In the genomic region with DNA sequence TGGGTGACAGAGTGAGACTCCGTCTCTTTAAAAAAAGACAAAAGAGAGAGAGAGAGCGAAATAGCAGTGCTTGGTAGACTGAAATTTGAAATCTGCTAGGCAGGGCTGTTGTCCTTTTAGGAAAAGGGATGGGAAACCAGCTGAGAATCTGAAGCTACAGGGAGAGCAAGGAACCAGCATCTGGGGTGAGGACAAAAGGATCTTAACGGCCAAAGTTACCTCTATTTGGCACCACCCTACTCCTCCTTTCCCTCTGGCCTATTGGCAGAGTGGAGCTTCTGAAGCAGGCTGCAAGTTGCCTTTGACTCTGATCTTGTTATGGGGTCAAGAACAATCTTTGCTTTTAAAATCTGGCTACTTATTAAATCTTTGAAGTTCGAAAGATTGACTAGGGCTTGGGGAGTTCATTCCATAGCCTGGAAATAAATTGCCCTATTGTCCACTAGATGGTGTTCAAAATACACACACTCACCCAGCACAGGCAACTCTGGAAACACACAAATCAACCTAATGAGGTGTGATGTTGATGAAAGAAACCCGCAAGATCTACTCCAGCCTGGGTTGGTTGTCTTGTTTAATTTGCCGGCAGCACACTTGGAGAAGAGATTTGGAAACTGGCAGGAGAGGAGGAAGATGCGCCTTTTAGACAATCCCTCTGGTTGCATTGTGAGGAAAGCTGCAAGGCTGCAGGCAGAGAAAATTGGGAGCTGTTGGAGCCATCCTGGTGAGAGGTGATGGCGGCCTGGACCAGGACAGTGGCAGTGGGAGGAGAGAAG, we compare ENCODE assay signal across 1 cellular context.
TF ChIP-seq lines count a peak whose summit lies in the region.

No MANE protein-coding gene starts in this region.

TF ChIP-seq in GM23338, 12 proteins besides CTCF, POLR2A, EP300 and RAD21 (continued from another document):
- TF ChIP-seq, protein P1, sequence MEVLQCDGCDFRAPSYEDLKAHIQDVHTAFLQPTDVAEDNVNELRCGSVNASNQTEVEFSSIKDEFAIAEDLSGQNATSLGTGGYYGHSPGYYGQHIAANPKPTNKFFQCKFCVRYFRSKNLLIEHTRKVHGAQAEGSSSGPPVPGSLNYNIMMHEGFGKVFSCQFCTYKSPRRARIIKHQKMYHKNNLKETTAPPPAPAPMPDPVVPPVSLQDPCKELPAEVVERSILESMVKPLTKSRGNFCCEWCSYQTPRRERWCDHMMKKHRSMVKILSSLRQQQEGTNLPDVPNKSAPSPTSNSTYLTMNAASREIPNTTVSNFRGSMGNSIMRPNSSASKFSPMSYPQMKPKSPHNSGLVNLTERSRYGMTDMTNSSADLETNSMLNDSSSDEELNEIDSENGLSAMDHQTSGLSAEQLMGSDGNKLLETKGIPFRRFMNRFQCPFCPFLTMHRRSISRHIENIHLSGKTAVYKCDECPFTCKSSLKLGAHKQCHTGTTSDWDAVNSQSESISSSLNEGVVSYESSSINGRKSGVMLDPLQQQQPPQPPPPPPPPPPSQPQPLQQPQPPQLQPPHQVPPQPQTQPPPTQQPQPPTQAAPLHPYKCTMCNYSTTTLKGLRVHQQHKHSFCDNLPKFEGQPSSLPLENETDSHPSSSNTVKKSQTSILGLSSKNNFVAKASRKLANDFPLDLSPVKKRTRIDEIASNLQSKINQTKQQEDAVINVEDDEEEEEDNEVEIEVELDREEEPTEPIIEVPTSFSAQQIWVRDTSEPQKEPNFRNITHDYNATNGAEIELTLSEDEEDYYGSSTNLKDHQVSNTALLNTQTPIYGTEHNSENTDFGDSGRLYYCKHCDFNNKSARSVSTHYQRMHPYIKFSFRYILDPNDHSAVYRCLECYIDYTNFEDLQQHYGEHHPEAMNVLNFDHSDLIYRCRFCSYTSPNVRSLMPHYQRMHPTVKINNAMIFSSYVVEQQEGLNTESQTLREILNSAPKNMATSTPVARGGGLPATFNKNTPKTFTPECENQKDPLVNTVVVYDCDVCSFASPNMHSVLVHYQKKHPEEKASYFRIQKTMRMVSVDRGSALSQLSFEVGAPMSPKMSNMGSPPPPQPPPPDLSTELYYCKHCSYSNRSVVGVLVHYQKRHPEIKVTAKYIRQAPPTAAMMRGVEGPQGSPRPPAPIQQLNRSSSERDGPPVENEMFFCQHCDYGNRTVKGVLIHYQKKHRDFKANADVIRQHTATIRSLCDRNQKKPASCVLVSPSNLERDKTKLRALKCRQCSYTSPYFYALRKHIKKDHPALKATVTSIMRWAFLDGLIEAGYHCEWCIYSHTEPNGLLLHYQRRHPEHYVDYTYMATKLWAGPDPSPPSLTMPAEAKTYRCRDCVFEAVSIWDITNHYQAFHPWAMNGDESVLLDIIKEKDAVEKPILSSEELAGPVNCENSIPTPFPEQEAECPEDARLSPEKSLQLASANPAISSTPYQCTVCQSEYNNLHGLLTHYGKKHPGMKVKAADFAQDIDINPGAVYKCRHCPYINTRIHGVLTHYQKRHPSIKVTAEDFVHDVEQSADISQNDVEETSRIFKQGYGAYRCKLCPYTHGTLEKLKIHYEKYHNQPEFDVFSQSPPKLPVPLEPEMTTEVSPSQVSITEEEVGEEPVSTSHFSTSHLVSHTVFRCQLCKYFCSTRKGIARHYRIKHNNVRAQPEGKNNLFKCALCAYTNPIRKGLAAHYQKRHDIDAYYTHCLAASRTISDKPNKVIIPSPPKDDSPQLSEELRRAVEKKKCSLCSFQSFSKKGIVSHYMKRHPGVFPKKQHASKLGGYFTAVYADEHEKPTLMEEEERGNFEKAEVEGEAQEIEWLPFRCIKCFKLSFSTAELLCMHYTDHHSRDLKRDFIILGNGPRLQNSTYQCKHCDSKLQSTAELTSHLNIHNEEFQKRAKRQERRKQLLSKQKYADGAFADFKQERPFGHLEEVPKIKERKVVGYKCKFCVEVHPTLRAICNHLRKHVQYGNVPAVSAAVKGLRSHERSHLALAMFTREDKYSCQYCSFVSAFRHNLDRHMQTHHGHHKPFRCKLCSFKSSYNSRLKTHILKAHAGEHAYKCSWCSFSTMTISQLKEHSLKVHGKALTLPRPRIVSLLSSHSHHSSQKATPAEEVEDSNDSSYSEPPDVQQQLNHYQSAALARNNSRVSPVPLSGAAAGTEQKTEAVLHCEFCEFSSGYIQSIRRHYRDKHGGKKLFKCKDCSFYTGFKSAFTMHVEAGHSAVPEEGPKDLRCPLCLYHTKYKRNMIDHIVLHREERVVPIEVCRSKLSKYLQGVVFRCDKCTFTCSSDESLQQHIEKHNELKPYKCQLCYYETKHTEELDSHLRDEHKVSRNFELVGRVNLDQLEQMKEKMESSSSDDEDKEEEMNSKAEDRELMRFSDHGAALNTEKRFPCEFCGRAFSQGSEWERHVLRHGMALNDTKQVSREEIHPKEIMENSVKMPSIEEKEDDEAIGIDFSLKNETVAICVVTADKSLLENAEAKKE (CRISPR knock-in tag; IDR thresholded peaks at IDR 0.05): no peak
- TF ChIP-seq, protein P2, sequence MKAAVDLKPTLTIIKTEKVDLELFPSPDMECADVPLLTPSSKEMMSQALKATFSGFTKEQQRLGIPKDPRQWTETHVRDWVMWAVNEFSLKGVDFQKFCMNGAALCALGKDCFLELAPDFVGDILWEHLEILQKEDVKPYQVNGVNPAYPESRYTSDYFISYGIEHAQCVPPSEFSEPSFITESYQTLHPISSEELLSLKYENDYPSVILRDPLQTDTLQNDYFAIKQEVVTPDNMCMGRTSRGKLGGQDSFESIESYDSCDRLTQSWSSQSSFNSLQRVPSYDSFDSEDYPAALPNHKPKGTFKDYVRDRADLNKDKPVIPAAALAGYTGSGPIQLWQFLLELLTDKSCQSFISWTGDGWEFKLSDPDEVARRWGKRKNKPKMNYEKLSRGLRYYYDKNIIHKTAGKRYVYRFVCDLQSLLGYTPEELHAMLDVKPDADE (IDR thresholded peaks at IDR 0.05): no peak
- TF ChIP-seq JUNB (IDR thresholded peaks at IDR 0.05; ENCODE audit: unreplicated experiment): no peak
- no peak for TF ChIP-seq STAT1 (IDR thresholded peaks at IDR 0.05; ENCODE audit: unreplicated experiment)
- no peak for TF ChIP-seq NANOG (IDR thresholded peaks at IDR 0.05; ENCODE audit: borderline replicate concordance)
- TF ChIP-seq EZH2phosphoT487 (IDR thresholded peaks at IDR 0.05; ENCODE audit: unreplicated experiment): no peak
- TF ChIP-seq, protein P3, sequence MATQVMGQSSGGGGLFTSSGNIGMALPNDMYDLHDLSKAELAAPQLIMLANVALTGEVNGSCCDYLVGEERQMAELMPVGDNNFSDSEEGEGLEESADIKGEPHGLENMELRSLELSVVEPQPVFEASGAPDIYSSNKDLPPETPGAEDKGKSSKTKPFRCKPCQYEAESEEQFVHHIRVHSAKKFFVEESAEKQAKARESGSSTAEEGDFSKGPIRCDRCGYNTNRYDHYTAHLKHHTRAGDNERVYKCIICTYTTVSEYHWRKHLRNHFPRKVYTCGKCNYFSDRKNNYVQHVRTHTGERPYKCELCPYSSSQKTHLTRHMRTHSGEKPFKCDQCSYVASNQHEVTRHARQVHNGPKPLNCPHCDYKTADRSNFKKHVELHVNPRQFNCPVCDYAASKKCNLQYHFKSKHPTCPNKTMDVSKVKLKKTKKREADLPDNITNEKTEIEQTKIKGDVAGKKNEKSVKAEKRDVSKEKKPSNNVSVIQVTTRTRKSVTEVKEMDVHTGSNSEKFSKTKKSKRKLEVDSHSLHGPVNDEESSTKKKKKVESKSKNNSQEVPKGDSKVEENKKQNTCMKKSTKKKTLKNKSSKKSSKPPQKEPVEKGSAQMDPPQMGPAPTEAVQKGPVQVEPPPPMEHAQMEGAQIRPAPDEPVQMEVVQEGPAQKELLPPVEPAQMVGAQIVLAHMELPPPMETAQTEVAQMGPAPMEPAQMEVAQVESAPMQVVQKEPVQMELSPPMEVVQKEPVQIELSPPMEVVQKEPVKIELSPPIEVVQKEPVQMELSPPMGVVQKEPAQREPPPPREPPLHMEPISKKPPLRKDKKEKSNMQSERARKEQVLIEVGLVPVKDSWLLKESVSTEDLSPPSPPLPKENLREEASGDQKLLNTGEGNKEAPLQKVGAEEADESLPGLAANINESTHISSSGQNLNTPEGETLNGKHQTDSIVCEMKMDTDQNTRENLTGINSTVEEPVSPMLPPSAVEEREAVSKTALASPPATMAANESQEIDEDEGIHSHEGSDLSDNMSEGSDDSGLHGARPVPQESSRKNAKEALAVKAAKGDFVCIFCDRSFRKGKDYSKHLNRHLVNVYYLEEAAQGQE (IDR thresholded peaks at IDR 0.05; ENCODE audit: unreplicated experiment): no peak
- no peak for TF ChIP-seq ZNF331 (CRISPR knock-in tag; IDR thresholded peaks at IDR 0.05; ENCODE audit: low read depth)
